ENCODE assay signal across 40 cellular contexts in the genomic region with DNA sequence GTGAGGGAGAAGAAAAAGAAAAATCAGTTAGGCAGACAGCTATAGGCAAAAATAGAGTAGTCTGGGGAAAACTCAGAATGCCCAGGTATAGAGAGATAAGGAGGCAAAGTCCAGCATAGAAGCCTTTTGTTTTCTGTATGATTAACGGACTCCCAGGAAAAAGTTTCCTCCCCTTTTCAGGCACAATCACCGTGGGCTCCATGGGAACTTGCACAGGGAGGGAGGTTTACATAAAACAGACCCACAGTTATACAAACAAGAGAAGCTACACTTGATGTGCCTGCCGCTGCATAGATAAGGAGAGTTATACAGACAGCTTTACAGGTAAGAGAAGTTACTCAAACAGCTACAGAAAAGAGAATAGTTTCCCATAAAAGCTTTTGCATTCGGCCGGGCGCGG. TPM values are rescaled to one million over a fixed set of nuclear protein-coding genes. Genes with fewer than 3 reads are reported as not detected.
"Had no signal": no experiment of that assay in that cellular context is flagged by ENCODE, and none has a peak within 500 bp of the region (broad histone marks: within the 10 kb centered on the region; RNA-seq: fewer than 3 reads in every experiment).

No MANE protein-coding gene starts in this region.

- H3K27ac Mint-ChIP-seq: activated B cell treated with CpG ODN at 0.5 μM for 24 hours; activated CD4-positive, alpha-beta memory T cell treated with anti-CD3 and anti-CD28 coated beads for 36 hours; activated CD4-positive, alpha-beta T cell treated with anti-CD3 and anti-CD28 coated beads, Interleukin-2, amount 10 ng/mL, durations not matched to agents 24 days and 14 days; activated CD8-positive, alpha-beta T cell treated with anti-CD3 and anti-CD28 coated beads for 36 hours; activated naive CD4-positive, alpha-beta T cell treated with anti-CD3 and anti-CD28 coated beads, Interleukin-2, amount 10 ng/mL, durations not matched to agents 7 days and 5 days; activated naive CD4-positive, alpha-beta T cell treated with anti-CD3 and anti-CD28 coated beads, Interleukin-2, amount 50 U/mL, for 24 hours; activated naive CD8-positive, alpha-beta T cell; activated naive CD8-positive, alpha-beta T cell treated with anti-CD3 and anti-CD28 coated beads, Interleukin-2, amount 10 ng/mL, durations not matched to agents 7 days and 5 days; activated naive CD8-positive, alpha-beta T cell treated with anti-CD3 and anti-CD28 coated beads, Interleukin-2, amount 50 U/mL, for 24 hours; activated T-cell treated with anti-CD3 and anti-CD28 coated beads, Interleukin-2, amount 50 U/mL, for 72 hours; activated T-helper 1 cell treated with anti-CD3 and anti-CD28 coated beads, Interleukin-12 subunit alpha, Interleukin-12 subunit beta, Interleukin-2, Interleukin-4 antibody, amounts not matched to agents 30 ng/mL and 10 ng/mL and 1 ng/mL, durations not matched to agents 14 hours and 24 hours and 36 hours; activated T-helper 17 cell treated with anti-CD3 and anti-CD28 coated beads, Interleukin-2, amount 50 U/mL, for 72 hours; brain; T-helper 1 cell treated with Interleukin-12 subunit alpha and Interleukin-12 subunit beta and Interleukin-4 antibody, amounts not matched to agents 30 μg/mL and 1 μg/mL, for 36 hours; T-helper 2 cell treated with Interferon-gamma antibody and Interleukin-4, amounts not matched to agents 5 μg/mL and 100 μg/mL, for 36 hours had no signal

- H3K4me1 Mint-ChIP-seq: activated B cell treated with CpG ODN at 0.5 μM for 24 hours; activated CD4-positive, alpha-beta T cell treated with anti-CD3 and anti-CD28 coated beads, Interleukin-2, amount 10 ng/mL, durations not matched to agents 24 days and 14 days; activated naive CD4-positive, alpha-beta T cell treated with anti-CD3 and anti-CD28 coated beads, Interleukin-2, amount 10 ng/mL, durations not matched to agents 7 days and 5 days; activated naive CD4-positive, alpha-beta T cell treated with anti-CD3 and anti-CD28 coated beads, Interleukin-2, amount 50 U/mL, for 24 hours; activated naive CD8-positive, alpha-beta T cell treated with anti-CD3 and anti-CD28 coated beads, Interleukin-2, amount 10 ng/mL, durations not matched to agents 7 days and 5 days; activated naive CD8-positive, alpha-beta T cell treated with anti-CD3 and anti-CD28 coated beads, Interleukin-2, amount 50 U/mL, for 24 hours; activated T-helper 17 cell treated with anti-CD3 and anti-CD28 coated beads, Interleukin-2, amount 50 U/mL, for 72 hours; brain; central memory CD8-positive, alpha-beta T cell had no signal

- H3K9me3 Mint-ChIP-seq: activated CD4-positive, alpha-beta T cell treated with anti-CD3 and anti-CD28 coated beads, Interleukin-2, amount 10 ng/mL, durations not matched to agents 24 days and 14 days; activated naive CD8-positive, alpha-beta T cell treated with anti-CD3 and anti-CD28 coated beads, Interleukin-2, amount 10 ng/mL, durations not matched to agents 7 days and 5 days had no signal

- H3K36me3 Mint-ChIP-seq: activated CD4-positive, alpha-beta memory T cell treated with anti-CD3 and anti-CD28 coated beads for 36 hours; activated naive CD4-positive, alpha-beta T cell treated with anti-CD3 and anti-CD28 coated beads, Interleukin-2, amount 10 ng/mL, durations not matched to agents 7 days and 5 days; activated naive CD4-positive, alpha-beta T cell treated with anti-CD3 and anti-CD28 coated beads, Interleukin-2, amount 50 U/mL, for 24 hours; activated naive CD8-positive, alpha-beta T cell; activated naive CD8-positive, alpha-beta T cell treated with anti-CD3 and anti-CD28 coated beads, Interleukin-2, amount 10 ng/mL, durations not matched to agents 7 days and 5 days; brain had no signal

- DNase-seq: activated B cell treated with CpG ODN at 0.5 μM for 24 hours; activated CD4-positive, alpha-beta memory T cell treated with anti-CD3 and anti-CD28 coated beads for 36 hours; activated CD4-positive, alpha-beta T cell treated with anti-CD3 and anti-CD28 coated beads for 4 hours; activated CD4-positive, alpha-beta T cell treated with anti-CD3 and anti-CD28 coated beads, Interleukin-2, amount 10 ng/mL, durations not matched to agents 24 days and 14 days; activated CD4-positive, alpha-beta T cell treated with anti-CD3 and anti-CD28 coated beads, Interleukin-2, amount 50 U/mL, for 1 hour; activated CD4-positive, alpha-beta T cell treated with anti-CD3 and anti-CD28 coated beads, Interleukin-2, amount 50 U/mL, for 4 hours; activated CD4-positive, CD25-positive, alpha-beta regulatory T cell treated with anti-CD3 and anti-CD28 coated beads, Interleukin-2, amount 50 U/mL, for 72 hours; activated CD8-positive, alpha-beta memory T cell treated with anti-CD3 and anti-CD28 coated beads, Interleukin-2, amount 50 U/mL, for 4 hours; activated CD8-positive, alpha-beta T cell treated with anti-CD3 and anti-CD28 coated beads for 36 hours; activated gamma-delta T cell; activated naive CD4-positive, alpha-beta T cell treated with anti-CD3 and anti-CD28 coated beads, Interleukin-2, amount 10 ng/mL, durations not matched to agents 7 days and 5 days; activated naive CD4-positive, alpha-beta T cell treated with Interleukin-2 at 50 U/mL for 16 hours; activated naive CD8-positive, alpha-beta T cell treated with anti-CD3 and anti-CD28 coated beads, Interleukin-2, amount 10 ng/mL, durations not matched to agents 7 days and 5 days; activated naive CD8-positive, alpha-beta T cell treated with anti-CD3 and anti-CD28 coated beads, Interleukin-2, amount 50 U/mL, for 24 hours; activated T-cell treated with anti-CD3 and anti-CD28 coated beads for 4 hours; activated T-cell treated with anti-CD3 and anti-CD28 coated beads, Interleukin-2, amount 50 U/mL, for 1 hour; activated T-cell treated with anti-CD3 and anti-CD28 coated beads, Interleukin-2, amount 50 U/mL, for 4 hours; activated T-cell treated with anti-CD3 and anti-CD28 coated beads, Interleukin-2, amount 50 U/mL, for 72 hours; amygdala; anterior cingulate cortex; caudate nucleus; cerebellar nuclear complex; T-helper 1 cell; T-helper 2 cell; T-helper 9 cell had no signal

- H3K27me3 Mint-ChIP-seq: activated B cell treated with CpG ODN at 0.5 μM for 24 hours; activated CD4-positive, alpha-beta memory T cell treated with anti-CD3 and anti-CD28 coated beads for 36 hours; activated CD4-positive, alpha-beta T cell treated with anti-CD3 and anti-CD28 coated beads, Interleukin-2, amount 10 ng/mL, durations not matched to agents 24 days and 14 days; activated CD8-positive, alpha-beta T cell treated with anti-CD3 and anti-CD28 coated beads for 36 hours; activated naive CD4-positive, alpha-beta T cell treated with anti-CD3 and anti-CD28 coated beads, Interleukin-2, amount 10 ng/mL, durations not matched to agents 7 days and 5 days; activated naive CD8-positive, alpha-beta T cell; activated naive CD8-positive, alpha-beta T cell treated with anti-CD3 and anti-CD28 coated beads, Interleukin-2, amount 10 ng/mL, durations not matched to agents 7 days and 5 days; activated T-helper 17 cell treated with anti-CD3 and anti-CD28 coated beads, Interleukin-2, amount 50 U/mL, for 72 hours; central memory CD8-positive, alpha-beta T cell had no signal

- H3K4me1 ChIP-seq: ascending aorta had no signal

- FAIRE-seq: bronchial epithelial cell, TTC549 had no signal

- H3K4me3 Mint-ChIP-seq: activated B cell treated with CpG ODN at 0.5 μM for 24 hours; activated CD4-positive, alpha-beta memory T cell treated with anti-CD3 and anti-CD28 coated beads for 36 hours; activated CD4-positive, alpha-beta T cell treated with anti-CD3 and anti-CD28 coated beads, Interleukin-2, amount 10 ng/mL, durations not matched to agents 24 days and 14 days; activated CD8-positive, alpha-beta T cell treated with anti-CD3 and anti-CD28 coated beads for 36 hours; activated naive CD4-positive, alpha-beta T cell treated with anti-CD3 and anti-CD28 coated beads, Interleukin-2, amount 10 ng/mL, durations not matched to agents 7 days and 5 days; activated naive CD4-positive, alpha-beta T cell treated with anti-CD3 and anti-CD28 coated beads, Interleukin-2, amount 50 U/mL, for 24 hours; activated naive CD8-positive, alpha-beta T cell; activated naive CD8-positive, alpha-beta T cell treated with anti-CD3 and anti-CD28 coated beads, Interleukin-2, amount 10 ng/mL, durations not matched to agents 7 days and 5 days; activated naive CD8-positive, alpha-beta T cell treated with anti-CD3 and anti-CD28 coated beads, Interleukin-2, amount 50 U/mL, for 24 hours; activated T-cell treated with anti-CD3 and anti-CD28 coated beads, Interleukin-2, amount 50 U/mL, for 4 hours; activated T-cell treated with anti-CD3 and anti-CD28 coated beads, Interleukin-2, amount 50 U/mL, for 72 hours; activated T-helper 1 cell treated with anti-CD3 and anti-CD28 coated beads, Interleukin-12 subunit alpha, Interleukin-12 subunit beta, Interleukin-2, Interleukin-4 antibody, amounts not matched to agents 30 ng/mL and 10 ng/mL and 1 ng/mL, durations not matched to agents 14 hours and 24 hours and 36 hours; activated T-helper 17 cell treated with anti-CD3 and anti-CD28 coated beads, Interleukin-2, amount 50 U/mL, for 72 hours; brain; central memory CD8-positive, alpha-beta T cell; T-helper 1 cell treated with Interleukin-12 subunit alpha and Interleukin-12 subunit beta and Interleukin-4 antibody, amounts not matched to agents 30 μg/mL and 1 μg/mL, for 36 hours; T-helper 2 cell treated with Interferon-gamma antibody and Interleukin-4, amounts not matched to agents 5 μg/mL and 100 μg/mL, for 36 hours had no signal

- H3K4me3 ChIP-seq: ascending aorta, cardiac muscle cell had no signal

- H3K27me3 ChIP-seq: ascending aorta, cardiac muscle cell had no signal

- ATAC-seq: activated CD8-positive, alpha-beta T cell treated with anti-CD3 and anti-CD28 coated beads for 36 hours; activated naive CD8-positive, alpha-beta T cell treated with anti-CD3 and anti-CD28 coated beads, Interleukin-2, amount 50 U/mL, for 24 hours; activated T-cell treated with anti-CD3 and anti-CD28 coated beads, Interleukin-2, amount 50 U/mL, for 4 hours; activated T-cell treated with anti-CD3 and anti-CD28 coated beads, Interleukin-2, amount 50 U/mL, for 72 hours; activated T-helper 17 cell treated with anti-CD3 and anti-CD28 coated beads, Interleukin-2, amount 50 U/mL, for 72 hours had no signal

- H3K36me3 ChIP-seq: ascending aorta, cardiac muscle cell had no signal

- H3K27ac ChIP-seq: ascending aorta, cardiac muscle cell, VCaP had no signal

RNA-seq across cellular contexts. Expression of gene SULT1C3, which starts 39.2 kb away (rescaled TPM):
- total RNA-seq: activated B cell treated with CpG ODN at 0.5 μM for 24 hours; activated CD4-positive, alpha-beta memory T cell treated with anti-CD3 and anti-CD28 coated beads for 36 hours; activated CD4-positive, alpha-beta T cell treated with anti-CD3 and anti-CD28 coated beads, Interleukin-2, amount 10 ng/mL, durations not matched to agents 24 days and 14 days; activated CD8-positive, alpha-beta memory T cell treated with anti-CD3 and anti-CD28 coated beads for 36 hours; activated CD8-positive, alpha-beta T cell treated with anti-CD3 and anti-CD28 coated beads for 36 hours; activated naive CD8-positive, alpha-beta T cell treated with anti-CD3 and anti-CD28 coated beads, Interleukin-2, amount 10 ng/mL, durations not matched to agents 7 days and 5 days; activated T-cell treated with anti-CD3 and anti-CD28 coated beads, Interleukin-2, amount 50 U/mL, for 4 hours; activated T-cell treated with anti-CD3 and anti-CD28 coated beads, Interleukin-2, amount 50 U/mL, for 72 hours; activated T-helper 1 cell treated with anti-CD3 and anti-CD28 coated beads, Interleukin-12 subunit alpha, Interleukin-12 subunit beta, Interleukin-2, Interleukin-4 antibody, amounts not matched to agents 30 ng/mL and 10 ng/mL and 1 ng/mL, durations not matched to agents 14 hours and 24 hours and 36 hours; activated T-helper 17 cell treated with anti-CD3 and anti-CD28 coated beads, Interleukin-2, amount 50 U/mL, for 72 hours; ascending aorta; bronchial epithelial cell; cardiac muscle cell had no signal
- polyA plus RNA-seq: adipose tissue, cardiac muscle cell had no signal
